Comparison of ENCODE assay signal across 17 cellular contexts in genomic region chr17:42878924-42879595, GRCh38. TPM values are rescaled to one million over a fixed set of nuclear protein-coding genes. Genes with fewer than 3 reads are reported as not detected.
A peak's percentile ranks its signal among the peaks of the same experiment; 100 is the strongest.
DNase-seq lines count a peak whose midpoint lies in the region; ATAC-seq, FAIRE-seq and TF ChIP-seq lines count a peak whose summit lies in the region.
"Had no signal": no experiment of that assay in that cellular context is flagged by ENCODE, and none has a peak within 500 bp of the region (broad histone marks: within the 10 kb centered on the region; RNA-seq: fewer than 3 reads in every experiment).

No MANE protein-coding gene starts in this region.

- DNase-seq in HepG2 (ENCODE audit: low spot score) (no peak), right lobe of liver (no peak)
- no peak for DNase-seq in activated naive CD4-positive, alpha-beta T cell treated with Interleukin-2 at 50 U/mL for 16 hours
- DNase-seq: AML-193; C1 segment of cervical spinal cord; CD4-positive, alpha-beta T cell; DMS79 had no signal

- no peaks in the 10 kb centered on the region for H3K36me3 ChIP-seq in HepG2 (replicated peaks in 1 of 2; ENCODE audit: control insufficient read depth in 1 of 2, insufficient read depth in 2 of 2, low read length in 2 of 2)
- peaks cover 0 to 8% (median 0%) of the 10 kb centered on the region in 4 donors for H3K36me3 ChIP-seq in right lobe of liver
- peaks cover 2 to 6% (median 2%) of the 10 kb centered on the region in 4 donors for H3K36me3 ChIP-seq in liver (ENCODE audit: control insufficient read depth in 4 of 4, insufficient read depth in 3 of 4, low read depth in 1 of 4, low read length in 3 of 4)

- H3K4me1 ChIP-seq in HepG2 (ENCODE audit: insufficient read depth, low read length): peaks cover 71% of the 10 kb centered on the region
- peaks cover 0 to 33% (median 6%) of the 10 kb centered on the region in 4 donors for H3K4me1 ChIP-seq in right lobe of liver
- H3K4me1 ChIP-seq in liver (ENCODE audit: control insufficient read depth in 4 of 4, insufficient read depth in 4 of 4, low read length in 3 of 4): peaks cover 1 to 44% (median 26%) of the 10 kb centered on the region in 4 donors

- no peak for TF ChIP-seq RAD21 in HepG2 (CRISPR knock-in tag; IDR thresholded peaks at IDR 0.05)
- TF ChIP-seq RAD21 in liver (IDR thresholded peaks at IDR 0.05): no peak

- no peak overlapping the region for H2AFZ ChIP-seq in HepG2 (ENCODE audit: low read length)

- intact Hi-C loops in HepG2 (cut with micrococcal nuclease; ENCODE audit: unreplicated experiment) (loop anchor here (1.0 kb wide), 1 partner anchor 50 kb away; no protein-coding TSS in a partner anchor), right lobe of liver (cut with DNase I) (no loop called here)

- no peak for FAIRE-seq in HepG2 (lab: Jason Lieb, UNC)
- FAIRE-seq: GM12891 had no signal

- H3K9me3 ChIP-seq in HepG2 (ENCODE audit: low read length): no peaks in the 10 kb centered on the region
- no peaks in the 10 kb centered on the region for H3K9me3 ChIP-seq in right lobe of liver
- no peaks in the 10 kb centered on the region for H3K9me3 ChIP-seq in liver (ENCODE audit: control insufficient read depth in 4 of 4, low read length in 3 of 4)

- H3K79me2 ChIP-seq in HepG2 (ENCODE audit: insufficient read depth, low read length): no peaks in the 10 kb centered on the region

- in situ Hi-C loops in HepG2 (cut with HindIII; ENCODE audit: extremely low pct_ligation_motif_present, low pct_unique_long_range_greater_than_20kb): no loop called here

- H3K4me2 ChIP-seq in HepG2 (ENCODE audit: low read depth, low read length): peak overlapping the region; percentile 72; the same call in 1 of the 2 replicates
- H3K4me2 ChIP-seq: KMS-11 had no signal

- CTCF ChIA-PET in HepG2 (lab: Yijun Ruan, JAX; ENCODE audit: low intra/inter-chr PET ratio, low total read pairs): interaction anchor here (0.7 to 1.9 kb wide), 2 partner anchors 50 to 59 kb away, joined by 3 to 6 read pairs; no protein-coding TSS in a partner anchor

- POLR2A ChIA-PET in HepG2 (lab: Yijun Ruan, JAX): interaction anchor here (1.0 to 2.9 kb wide), 6 partner anchors 12 to 119 kb away, joined by 3 to 18 read pairs (median 4); partner anchors contain the start of gene RPL27

- H3K9ac ChIP-seq in HepG2 (ENCODE audit: insufficient read depth, low read depth, low read length) (no peak overlapping the region), liver (ENCODE audit: low read depth in 1 of 2, low read length in 2 of 2) (no peak overlapping the region)
- H3K9ac ChIP-seq: KMS-11 had no signal

- no peaks in the 10 kb centered on the region for H4K20me1 ChIP-seq in HepG2 (ENCODE audit: insufficient read depth, low read length)

- ATAC-seq in HepG2 (no peak; the same call in 2 of the 3 replicates), right lobe of liver (no peak), GM21528 (IDR thresholded peaks at IDR 0.05; ENCODE audit: low FRiP score, unreplicated experiment) (no peak), HG02763 (IDR thresholded peaks at IDR 0.05; ENCODE audit: unreplicated experiment) (no peak)

- TF ChIP-seq EP300 in HepG2 (IDR thresholded peaks at IDR 0.05; ENCODE audit: low read depth in 2 of 2, low read length in 2 of 2) (no peak), HepG2 (CRISPR knock-in tag; IDR thresholded peaks at IDR 0.05; ENCODE audit: borderline replicate concordance) (no peak)

- H3K27ac ChIP-seq in HepG2 (ENCODE audit: extremely low read length, insufficient read depth, low read length) (no peak overlapping the region), right lobe of liver (peak overlapping the region in 1 of 3 donors; percentile 47), liver (ENCODE audit: low read depth in 1 of 2, low read length in 2 of 2) (peak overlapping the region; percentile 51 to 87)
- H3K27ac ChIP-seq: 22Rv1, KMS-11 had no signal

- TF ChIP-seq POLR2A in HepG2 (IDR thresholded peaks at IDR 0.05; ENCODE audit: insufficient read depth in 1 of 2, low read depth in 2 of 2, low read length in 2 of 2) (no peak), right lobe of liver (IDR thresholded peaks at IDR 0.05) (no peak)

- H3K27me3 ChIP-seq in HepG2 (ENCODE audit: control insufficient read depth in 1 of 2, insufficient read depth in 2 of 2, low read length in 2 of 2): no peaks in the 10 kb centered on the region
- no peaks in the 10 kb centered on the region for H3K27me3 ChIP-seq in right lobe of liver
- no peaks in the 10 kb centered on the region for H3K27me3 ChIP-seq in liver (ENCODE audit: control insufficient read depth in 4 of 4, insufficient read depth in 4 of 4, low read length in 3 of 4)

- TF ChIP-seq CTCF in HepG2 (CRISPR knock-in tag; IDR thresholded peaks at IDR 0.05) (no peak), right lobe of liver (IDR thresholded peaks at IDR 0.05) (no peak), liver (IDR thresholded peaks at IDR 0.05; ENCODE audit: low read depth, low read length, missing input control) (no peak)

- H3K4me3 ChIP-seq in HepG2 (replicated peaks in 1 of 3; ENCODE audit: insufficient read depth in 1 of 3, low read depth in 2 of 3, low read length in 3 of 3) (no peak overlapping the region), right lobe of liver (no peak overlapping the region), liver (ENCODE audit: low read depth in 1 of 3, low read length in 3 of 3) (no peak overlapping the region)

- no TSS peak for BruUV-seq in HepG2 (replicated peaks; lab: Mats Ljungman, UMichigan)

- 68% methylated on average over 8 of the region's 8 CpGs for WGBS in HepG2 (ENCODE audit: low lambda C conversion rate)
- WGBS in right lobe of liver (ENCODE audit: insufficient coverage, low coverage, low lambda C conversion rate, missing lambda C conversion rate): 84% methylated on average over 5 of the region's 8 CpGs
- 86% methylated on average over 8 of the region's 8 CpGs for WGBS in liver

RNA-seq across cellular contexts. Expression of gene G6PC1, which starts 21.5 kb away (rescaled TPM):
- total RNA-seq in HepG2 (2016; rRNA removed; fragmentation: Illumina TruSeq; extraction: Trizol): 0.56 and 1.7 TPM in 2 replicates
- 0.30 and 0.35 TPM in 2 replicates for total RNA-seq in HepG2 (2016; cell fraction: cytosol; rRNA removed; fragmentation: Illumina TruSeq; extraction: Trizol; ENCODE audit: low read depth)
- 0.91 and 1.3 TPM in 2 replicates for total RNA-seq in HepG2 (2016; cell fraction: insoluble cytoplasmic fraction; rRNA removed; fragmentation: Illumina TruSeq; extraction: Trizol)
- 0.71 and 1.1 TPM in 2 replicates for total RNA-seq in HepG2 (2016; cell fraction: membrane; rRNA removed; fragmentation: Illumina TruSeq; extraction: Trizol)
- total RNA-seq in HepG2 (2016; cell fraction: nucleus; rRNA removed; fragmentation: Illumina TruSeq; extraction: Trizol): 2.2 and 2.5 TPM in 2 replicates
- polyA plus RNA-seq in HepG2 (2011; rRNA removed): 37.9 and 127 TPM in 2 replicates
- polyA plus RNA-seq in HepG2 (2011; cell fraction: cytosol; rRNA removed): 22.5 and 89.8 TPM in 2 replicates
- 18.2 and 57.3 TPM in 2 replicates for polyA plus RNA-seq in HepG2 (2011; cell fraction: nucleus; rRNA removed)
- 278 and 494 TPM in 2 replicates for polyA plus RNA-seq in HepG2 (2012)
- polyA plus RNA-seq in HepG2 (2016; cell fraction: cytosol; fragmentation: Illumina TruSeq; extraction: Trizol; ENCODE audit: low read depth): 0.17 and 0.19 TPM in 2 replicates
- 0.60 and 0.89 TPM in 2 replicates for polyA plus RNA-seq in HepG2 (2016; cell fraction: insoluble cytoplasmic fraction; fragmentation: Illumina TruSeq; extraction: Trizol; ENCODE audit: low read depth)
- polyA plus RNA-seq in HepG2 (2016; cell fraction: membrane; fragmentation: Illumina TruSeq; extraction: Trizol; ENCODE audit: low read depth): 0.27 and 0.36 TPM in 2 replicates
- polyA plus RNA-seq in HepG2 (2016; cell fraction: nucleus; fragmentation: Illumina TruSeq; extraction: Trizol; ENCODE audit: insufficient read depth, low read depth): 1.3 and 1.4 TPM in 2 replicates
- polyA minus RNA-seq in HepG2 (2011; rRNA and poly(A)+ RNA removed; ENCODE audit: low replicate concordance): 0.30 and 160 TPM in 2 replicates
- polyA minus RNA-seq in HepG2 (2011; cell fraction: cytosol; rRNA and poly(A)+ RNA removed): 49.4 and 178 TPM in 2 replicates
- 35.3 and 157 TPM in 2 replicates for polyA minus RNA-seq in HepG2 (2011; cell fraction: nucleus; rRNA and poly(A)+ RNA removed)
- total RNA-seq in right lobe of liver: 100 to 1,000 TPM in 5 of 6 experiments, 10 to 100 TPM in 1; 64.5 to 505 (median 185) TPM
- 100 to 1,000 TPM in 1 of 2 donors, 10 to 100 TPM in 1; 23.8 to 271 TPM for total RNA-seq in liver
- 100 to 1,000 TPM in 1 of 2 donors, 10 to 100 TPM in 1; 84.7 to 144 TPM for polyA plus RNA-seq in liver
- total RNA-seq: CD4-positive, alpha-beta T cell; G401; H4; HT-29 had no signal
- polyA plus RNA-seq: IgD-negative memory B cell had no signal

RNA-seq across cellular contexts. Expression of gene AOC3, which starts 28.1 kb away (rescaled TPM):
- total RNA-seq in HepG2 (2016; rRNA removed; fragmentation: Illumina TruSeq; extraction: Trizol) (8.7 and 10.4 TPM in 2 replicates), right lobe of liver (10 to 100 TPM in 2 of 6 experiments, 1 to 10 TPM in 4; 3.9 to 14.9 (median 7.1) TPM), liver (1 to 10 TPM; 2.4 to 6.9 TPM)
- total RNA-seq in HepG2 (2016; cell fraction: cytosol; rRNA removed; fragmentation: Illumina TruSeq; extraction: Trizol; ENCODE audit: low read depth): 1.1 and 1.3 TPM in 2 replicates
- total RNA-seq in HepG2 (2016; cell fraction: insoluble cytoplasmic fraction; rRNA removed; fragmentation: Illumina TruSeq; extraction: Trizol): 8.4 and 9.5 TPM in 2 replicates
- 5.2 and 5.4 TPM in 2 replicates for total RNA-seq in HepG2 (2016; cell fraction: membrane; rRNA removed; fragmentation: Illumina TruSeq; extraction: Trizol)
- total RNA-seq in HepG2 (2016; cell fraction: nucleus; rRNA removed; fragmentation: Illumina TruSeq; extraction: Trizol): 5.4 and 5.6 TPM in 2 replicates
- polyA plus RNA-seq in HepG2 (2011; rRNA removed) (51.7 and 61.0 TPM in 2 replicates), liver (10 to 100 TPM in 1 of 2 donors, 1 to 10 TPM in 1; 2.0 to 18.2 TPM)
- 41.8 and 51.7 TPM in 2 replicates for polyA plus RNA-seq in HepG2 (2011; cell fraction: cytosol; rRNA removed)
- 46.4 and 56.2 TPM in 2 replicates for polyA plus RNA-seq in HepG2 (2011; cell fraction: nucleus; rRNA removed)
- 44.7 and 61.7 TPM in 2 replicates for polyA plus RNA-seq in HepG2 (2012)
- 2.7 and 3.3 TPM in 2 replicates for polyA plus RNA-seq in HepG2 (2016; cell fraction: cytosol; fragmentation: Illumina TruSeq; extraction: Trizol; ENCODE audit: low read depth)
- polyA plus RNA-seq in HepG2 (2016; cell fraction: insoluble cytoplasmic fraction; fragmentation: Illumina TruSeq; extraction: Trizol; ENCODE audit: low read depth): 21.1 and 22.0 TPM in 2 replicates
- 6.6 and 6.7 TPM in 2 replicates for polyA plus RNA-seq in HepG2 (2016; cell fraction: membrane; fragmentation: Illumina TruSeq; extraction: Trizol; ENCODE audit: low read depth)
- 18.7 and 18.9 TPM in 2 replicates for polyA plus RNA-seq in HepG2 (2016; cell fraction: nucleus; fragmentation: Illumina TruSeq; extraction: Trizol; ENCODE audit: insufficient read depth, low read depth)
- polyA minus RNA-seq in HepG2 (2011; rRNA and poly(A)+ RNA removed; ENCODE audit: low replicate concordance): 0.51 and 56.5 TPM in 2 replicates
- polyA minus RNA-seq in HepG2 (2011; cell fraction: cytosol; rRNA and poly(A)+ RNA removed): 13.8 and 20.0 TPM in 2 replicates
- polyA minus RNA-seq in HepG2 (2011; cell fraction: nucleus; rRNA and poly(A)+ RNA removed): 11.6 and 18.6 TPM in 2 replicates
- polyA plus RNA-seq: IgD-negative memory B cell had no signal

RNA-seq across cellular contexts. Expression of gene AOC2, which starts 34.7 kb away (rescaled TPM):
- 0.55 and 1.2 TPM in 2 replicates for total RNA-seq in HepG2 (2016; rRNA removed; fragmentation: Illumina TruSeq; extraction: Trizol)
- total RNA-seq in HepG2 (2016; cell fraction: cytosol; rRNA removed; fragmentation: Illumina TruSeq; extraction: Trizol; ENCODE audit: low read depth): not detected in 2 replicates
- total RNA-seq in HepG2 (2016; cell fraction: insoluble cytoplasmic fraction; rRNA removed; fragmentation: Illumina TruSeq; extraction: Trizol): 0.30 and 1.3 TPM in 2 replicates
- total RNA-seq in HepG2 (2016; cell fraction: membrane; rRNA removed; fragmentation: Illumina TruSeq; extraction: Trizol): 0.31 and 0.38 TPM in 2 replicates
- total RNA-seq in HepG2 (2016; cell fraction: nucleus; rRNA removed; fragmentation: Illumina TruSeq; extraction: Trizol): 2.2 and 3.5 TPM in 2 replicates
- 3.3 and 5.1 TPM in 2 replicates for polyA plus RNA-seq in HepG2 (2011; rRNA removed)
- 1.7 TPM in 2 replicates for polyA plus RNA-seq in HepG2 (2011; cell fraction: cytosol; rRNA removed)
- 21.9 and 26.2 TPM in 2 replicates for polyA plus RNA-seq in HepG2 (2011; cell fraction: nucleus; rRNA removed)
- polyA plus RNA-seq in HepG2 (2012): 2.7 and 9.2 TPM in 2 replicates
- 0.10 and 0.19 TPM in 2 replicates for polyA plus RNA-seq in HepG2 (2016; cell fraction: cytosol; fragmentation: Illumina TruSeq; extraction: Trizol; ENCODE audit: low read depth)
- polyA plus RNA-seq in HepG2 (2016; cell fraction: insoluble cytoplasmic fraction; fragmentation: Illumina TruSeq; extraction: Trizol; ENCODE audit: low read depth): 0.66 and 0.95 TPM in 2 replicates
- 0.24 and 0.30 TPM in 2 replicates for polyA plus RNA-seq in HepG2 (2016; cell fraction: membrane; fragmentation: Illumina TruSeq; extraction: Trizol; ENCODE audit: low read depth)
- polyA plus RNA-seq in HepG2 (2016; cell fraction: nucleus; fragmentation: Illumina TruSeq; extraction: Trizol; ENCODE audit: insufficient read depth, low read depth): 5.9 and 6.2 TPM in 2 replicates
- polyA minus RNA-seq in HepG2 (2011; rRNA and poly(A)+ RNA removed; ENCODE audit: low replicate concordance): 5.1 and 5.5 TPM in 2 replicates
- polyA minus RNA-seq in HepG2 (2011; cell fraction: cytosol; rRNA and poly(A)+ RNA removed): 0.26 and 0.59 TPM in 2 replicates
- polyA minus RNA-seq in HepG2 (2011; cell fraction: nucleus; rRNA and poly(A)+ RNA removed): 9.8 and 10.3 TPM in 2 replicates
- total RNA-seq in right lobe of liver: 1 to 10 TPM in 4 of 6 experiments, under 1 TPM in 2; 0.62 to 2.0 (median 1.4) TPM
- total RNA-seq in liver: 1 to 10 TPM in 1 of 2 donors, under 1 TPM in 1; 0.33 to 2.4 TPM
- under 1 TPM; 0.17 to 0.50 TPM for polyA plus RNA-seq in liver
- total RNA-seq: G401 had no signal
- polyA plus RNA-seq: IgD-negative memory B cell had no signal

RNA-seq across cellular contexts. Expression of gene PSME3, which starts 45.9 kb away (rescaled TPM):
- total RNA-seq in HepG2 (2016; rRNA removed; fragmentation: Illumina TruSeq; extraction: Trizol): 135 and 202 TPM in 2 replicates
- 57.2 and 65.9 TPM in 2 replicates for total RNA-seq in HepG2 (2016; cell fraction: cytosol; rRNA removed; fragmentation: Illumina TruSeq; extraction: Trizol; ENCODE audit: low read depth)
- total RNA-seq in HepG2 (2016; cell fraction: insoluble cytoplasmic fraction; rRNA removed; fragmentation: Illumina TruSeq; extraction: Trizol): 137 and 184 TPM in 2 replicates
- 87.8 and 99.6 TPM in 2 replicates for total RNA-seq in HepG2 (2016; cell fraction: membrane; rRNA removed; fragmentation: Illumina TruSeq; extraction: Trizol)
- total RNA-seq in HepG2 (2016; cell fraction: nucleus; rRNA removed; fragmentation: Illumina TruSeq; extraction: Trizol): 85.8 and 91.0 TPM in 2 replicates
- 61.5 and 66.3 TPM in 2 replicates for polyA plus RNA-seq in HepG2 (2011; rRNA removed)
- 46.2 and 72.9 TPM in 2 replicates for polyA plus RNA-seq in HepG2 (2011; cell fraction: cytosol; rRNA removed)
- 54.8 and 72.6 TPM in 2 replicates for polyA plus RNA-seq in HepG2 (2011; cell fraction: nucleus; rRNA removed)
- 70.9 and 82.9 TPM in 2 replicates for polyA plus RNA-seq in HepG2 (2012)
- polyA plus RNA-seq in HepG2 (2016; cell fraction: cytosol; fragmentation: Illumina TruSeq; extraction: Trizol; ENCODE audit: low read depth): 40.6 and 52.7 TPM in 2 replicates
- 192 and 233 TPM in 2 replicates for polyA plus RNA-seq in HepG2 (2016; cell fraction: insoluble cytoplasmic fraction; fragmentation: Illumina TruSeq; extraction: Trizol; ENCODE audit: low read depth)
- 79.0 and 86.8 TPM in 2 replicates for polyA plus RNA-seq in HepG2 (2016; cell fraction: membrane; fragmentation: Illumina TruSeq; extraction: Trizol; ENCODE audit: low read depth)
- 115 and 117 TPM in 2 replicates for polyA plus RNA-seq in HepG2 (2016; cell fraction: nucleus; fragmentation: Illumina TruSeq; extraction: Trizol; ENCODE audit: insufficient read depth, low read depth)
- 45.3 and 91.4 TPM in 2 replicates for polyA minus RNA-seq in HepG2 (2011; rRNA and poly(A)+ RNA removed; ENCODE audit: low replicate concordance)
- polyA minus RNA-seq in HepG2 (2011; cell fraction: cytosol; rRNA and poly(A)+ RNA removed): 33.7 and 38.2 TPM in 2 replicates
- 50.2 and 71.4 TPM in 2 replicates for polyA minus RNA-seq in HepG2 (2011; cell fraction: nucleus; rRNA and poly(A)+ RNA removed)
- total RNA-seq in right lobe of liver: 10 to 100 TPM; 33.6 to 72.1 (median 42.8) TPM
- total RNA-seq in liver: 10 to 100 TPM; 25.0 to 46.7 TPM
- polyA plus RNA-seq in liver: 10 to 100 TPM; 33.0 to 55.3 TPM

RNA-seq across cellular contexts. Expression of gene BECN1, which starts 55.0 kb away (rescaled TPM):
- total RNA-seq in HepG2 (2016; rRNA removed; fragmentation: Illumina TruSeq; extraction: Trizol) (97.2 and 109 TPM in 2 replicates), right lobe of liver (10 to 100 TPM; 29.6 to 48.8 (median 37.4) TPM), liver (10 to 100 TPM; 47.6 to 64.1 TPM)
- total RNA-seq in HepG2 (2016; cell fraction: cytosol; rRNA removed; fragmentation: Illumina TruSeq; extraction: Trizol; ENCODE audit: low read depth): 55.5 and 62.2 TPM in 2 replicates
- total RNA-seq in HepG2 (2016; cell fraction: insoluble cytoplasmic fraction; rRNA removed; fragmentation: Illumina TruSeq; extraction: Trizol): 93.4 and 107 TPM in 2 replicates
- 110 and 130 TPM in 2 replicates for total RNA-seq in HepG2 (2016; cell fraction: membrane; rRNA removed; fragmentation: Illumina TruSeq; extraction: Trizol)
- 64.5 and 67.5 TPM in 2 replicates for total RNA-seq in HepG2 (2016; cell fraction: nucleus; rRNA removed; fragmentation: Illumina TruSeq; extraction: Trizol)
- polyA plus RNA-seq in HepG2 (2011; rRNA removed) (77.1 and 82.1 TPM in 2 replicates), liver (10 to 100 TPM; 37.7 to 44.2 TPM)
- polyA plus RNA-seq in HepG2 (2011; cell fraction: cytosol; rRNA removed): 56.9 and 59.6 TPM in 2 replicates
- polyA plus RNA-seq in HepG2 (2011; cell fraction: nucleus; rRNA removed): 82.7 and 86.2 TPM in 2 replicates
- 71.0 and 75.9 TPM in 2 replicates for polyA plus RNA-seq in HepG2 (2012)
- 51.4 and 75.4 TPM in 2 replicates for polyA plus RNA-seq in HepG2 (2016; cell fraction: cytosol; fragmentation: Illumina TruSeq; extraction: Trizol; ENCODE audit: low read depth)
- 112 and 124 TPM in 2 replicates for polyA plus RNA-seq in HepG2 (2016; cell fraction: insoluble cytoplasmic fraction; fragmentation: Illumina TruSeq; extraction: Trizol; ENCODE audit: low read depth)
- 93.2 and 107 TPM in 2 replicates for polyA plus RNA-seq in HepG2 (2016; cell fraction: membrane; fragmentation: Illumina TruSeq; extraction: Trizol; ENCODE audit: low read depth)
- polyA plus RNA-seq in HepG2 (2016; cell fraction: nucleus; fragmentation: Illumina TruSeq; extraction: Trizol; ENCODE audit: insufficient read depth, low read depth): 109 and 113 TPM in 2 replicates
- polyA minus RNA-seq in HepG2 (2011; rRNA and poly(A)+ RNA removed; ENCODE audit: low replicate concordance): 64.5 and 76.4 TPM in 2 replicates
- polyA minus RNA-seq in HepG2 (2011; cell fraction: cytosol; rRNA and poly(A)+ RNA removed): 28.1 and 41.1 TPM in 2 replicates
- 93.6 and 112 TPM in 2 replicates for polyA minus RNA-seq in HepG2 (2011; cell fraction: nucleus; rRNA and poly(A)+ RNA removed)

Comparison
In these comparisons a context has a peak if more than half of its experiments do, and no peak if none do; other contexts are left out.
1. RNA of gene G6PC1, which starts 21.5 kb away (total RNA-seq): 23.8 to 271 TPM in liver and 64.5 to 505 TPM in right lobe of liver; 0.30 to 2.5 TPM in HepG2; every median in the first group is over 4 times any median in the second.